13 cellular contexts compared by ENCODE assay signal in the genomic region with DNA sequence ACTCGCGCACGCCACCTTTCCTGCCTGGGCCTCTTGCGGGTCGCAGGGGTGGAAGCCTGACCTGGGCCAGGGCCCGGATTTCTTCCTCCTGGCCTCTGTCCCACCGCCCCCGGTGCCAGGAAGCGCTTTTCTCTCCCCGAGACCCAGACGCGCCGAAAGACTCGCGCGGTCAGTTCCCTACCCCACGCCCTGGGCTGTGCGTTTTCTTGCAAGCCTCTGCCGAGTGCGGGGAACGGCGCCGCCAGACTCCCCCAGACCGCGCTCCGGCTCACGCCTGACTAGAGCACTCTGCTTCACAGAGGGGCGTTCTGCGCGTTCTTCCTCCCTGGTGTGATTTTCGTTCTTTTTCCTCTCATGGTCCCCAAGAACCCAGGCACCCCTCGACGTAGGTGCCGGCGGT. TPM values are rescaled to one million over a fixed set of nuclear protein-coding genes. Genes with fewer than 3 reads are reported as not detected.
DNase-seq lines count a peak whose midpoint lies in the region; ATAC-seq, FAIRE-seq and TF ChIP-seq lines count a peak whose summit lies in the region.
"Not testable (repeated sequence)": the region's sequence is repeated elsewhere in the genome, so short reads cannot be mapped to it uniquely, and the experiment has no call there.
"Had no signal": no experiment of that assay in that cellular context is flagged by ENCODE, and none has a peak within 500 bp of the region (broad histone marks: within the 10 kb centered on the region; RNA-seq: fewer than 3 reads in every experiment).

No MANE protein-coding gene starts in this region.

- not testable (repeated sequence) for H3K79me2 ChIP-seq in endothelial cell of umbilical vein (ENCODE audit: control insufficient read depth, insufficient read depth, low read length)

- ATAC-seq in RWPE2 (ENCODE audit: low read depth) (peak; percentile 39; the same call in 1 of the 3 replicates), heart right ventricle (peak; percentile 25 to 72 (median 60)), left lung (peak; percentile 44)
- peak; percentile 44 to 46 for ATAC-seq in activated T-cell treated with anti-CD3 and anti-CD28 coated beads, Interleukin-2, amount 50 U/mL, for 72 hours (replicated peaks in 1 of 2)
- ATAC-seq in naive thymus-derived CD8-positive, alpha-beta T cell = peak; percentile 42 to 45
- ATAC-seq in stimulated activated effector memory CD8-positive, alpha-beta T cell treated with anti-CD3 and anti-CD28 coated beads, Interleukin-12 subunit alpha, Interleukin-12 subunit beta, amount 100 ng/mL, for 72 hours = peak; percentile 57

- not testable (repeated sequence) for H3K4me2 ChIP-seq in endothelial cell of umbilical vein (ENCODE audit: insufficient read depth, low read length)

- POLR2A ChIA-PET in endothelial cell of umbilical vein (lab: Charles Lee); naive thymus-derived CD8-positive, alpha-beta T cell (lab: Charles Lee): not testable (repeated sequence)

- H2AFZ ChIP-seq in endothelial cell of umbilical vein (ENCODE audit: low read depth, low read length) = not testable (repeated sequence)

- H3K4me1 ChIP-seq in RWPE2 (ENCODE audit: insufficient read depth, poor library complexity, severe bottlenecking); endothelial cell of umbilical vein (ENCODE audit: control insufficient read depth, extremely low read depth, insufficient read depth, low read length); heart right ventricle; left lung: not testable (repeated sequence)

- H3K27ac ChIP-seq in RWPE2 (ENCODE audit: poor library complexity, severe bottlenecking); endothelial cell of umbilical vein (ENCODE audit: insufficient read depth, low read depth, low read length); heart right ventricle; left lung: not testable (repeated sequence)

- BruUV-seq in endothelial cell of umbilical vein (replicated peaks; lab: Mats Ljungman, UMichigan) = not testable (repeated sequence)

- not testable (repeated sequence) for FAIRE-seq in endothelial cell of umbilical vein (lab: Jason Lieb, UNC)

- H3K27me3 ChIP-seq in RWPE2 (ENCODE audit: insufficient read depth, poor library complexity, severe bottlenecking); endothelial cell of umbilical vein (ENCODE audit: control insufficient read depth in 2 of 2, insufficient read depth in 2 of 2, low read length in 2 of 2); heart right ventricle: not testable (repeated sequence)
- peaks cover 3 to 16% of the 10 kb centered on the region in 2 donors for H3K27me3 ChIP-seq in left lung

- not testable (repeated sequence) for H3K36me3 Mint-ChIP-seq in activated T-cell treated with anti-CD3 and anti-CD28 coated beads, Interleukin-2, amount 50 U/mL, for 72 hours (ENCODE audit: insufficient read depth in 2 of 2); naive thymus-derived CD8-positive, alpha-beta T cell; stimulated activated effector memory CD8-positive, alpha-beta T cell treated with anti-CD3 and anti-CD28 coated beads, Interleukin-12 subunit alpha, Interleukin-12 subunit beta, amount 100 ng/mL, for 72 hours

- not testable (repeated sequence) for DNase-seq in RWPE2 (ENCODE audit: low spot score); activated T-cell treated with anti-CD3 and anti-CD28 coated beads, Interleukin-2, amount 50 U/mL, for 72 hours; endothelial cell of umbilical vein (ENCODE audit: low read depth, low spot score); heart right ventricle; naive thymus-derived CD8-positive, alpha-beta T cell; stimulated activated effector memory CD8-positive, alpha-beta T cell treated with anti-CD3 and anti-CD28 coated beads, Interleukin-12 subunit alpha, Interleukin-12 subunit beta, amount 100 ng/mL, for 72 hours (ENCODE audit: low spot score in 2 of 2)
- peak in 1 of 2 donors; percentile 17 for DNase-seq in left lung

- not testable (repeated sequence) for H3K27me3 Mint-ChIP-seq in activated T-cell treated with anti-CD3 and anti-CD28 coated beads, Interleukin-2, amount 50 U/mL, for 72 hours (ENCODE audit: low read depth); naive thymus-derived CD8-positive, alpha-beta T cell

- H3K4me3 ChIP-seq in RWPE2 (ENCODE audit: severe bottlenecking); endothelial cell of umbilical vein (replicated peaks in 1 of 3; ENCODE audit: insufficient read depth in 1 of 3, low read depth in 1 of 3, low read length in 3 of 3); heart right ventricle; left lung: not testable (repeated sequence)

- not testable (repeated sequence) for H3K9me3 Mint-ChIP-seq in activated T-cell treated with anti-CD3 and anti-CD28 coated beads, Interleukin-2, amount 50 U/mL, for 72 hours; naive thymus-derived CD8-positive, alpha-beta T cell; stimulated activated effector memory CD8-positive, alpha-beta T cell treated with anti-CD3 and anti-CD28 coated beads, Interleukin-12 subunit alpha, Interleukin-12 subunit beta, amount 100 ng/mL, for 72 hours

- H3K27ac Mint-ChIP-seq in activated T-cell treated with anti-CD3 and anti-CD28 coated beads, Interleukin-2, amount 50 U/mL, for 72 hours; naive thymus-derived CD8-positive, alpha-beta T cell; stimulated activated effector memory CD8-positive, alpha-beta T cell treated with anti-CD3 and anti-CD28 coated beads, Interleukin-12 subunit alpha, Interleukin-12 subunit beta, amount 100 ng/mL, for 72 hours: not testable (repeated sequence)

- CTCF ChIA-PET in endothelial cell of umbilical vein (lab: Charles Lee) = not testable (repeated sequence)

- TF ChIP-seq POLR2A in endothelial cell of umbilical vein (IDR thresholded peaks at IDR 0.05; ENCODE audit: low read depth, low read length) = not testable (repeated sequence)

- intact Hi-C loops in endothelial cell of umbilical vein (cut with micrococcal nuclease); heart right ventricle (cut with DNase I); left lung (cut with DNase I): not testable (repeated sequence)

- H3K36me3 ChIP-seq in RWPE2 (ENCODE audit: low read depth); endothelial cell of umbilical vein (ENCODE audit: control insufficient read depth in 2 of 2, extremely low read depth in 1 of 2, insufficient read depth in 2 of 2, low read length in 2 of 2); heart right ventricle; left lung: not testable (repeated sequence)

- not testable (repeated sequence) for H3K9me3 ChIP-seq in RWPE2 (ENCODE audit: severe bottlenecking); endothelial cell of umbilical vein (replicated peaks; ENCODE audit: control insufficient read depth, insufficient read depth, low read length); heart right ventricle; left lung

- dilution Hi-C loops in endothelial cell of umbilical vein (cut with MboI; ENCODE audit: extremely low pct_ligation_motif_present, low sequenced_read_pairs) = not testable (repeated sequence)

- TF ChIP-seq CTCF in RWPE2 (IDR thresholded peaks at IDR 0.05; ENCODE audit: poor library complexity, severe bottlenecking); endothelial cell of umbilical vein (IDR thresholded peaks at IDR 0.05; ENCODE audit: extremely low read depth in 1 of 2, insufficient read depth in 1 of 2, low read depth in 1 of 2, low read length in 2 of 2); heart right ventricle (IDR thresholded peaks at IDR 0.05); left lung (IDR thresholded peaks at IDR 0.05): not testable (repeated sequence)

- not testable (repeated sequence) for H3K9ac ChIP-seq in endothelial cell of umbilical vein (replicated peaks; ENCODE audit: extremely low read depth, insufficient read depth, low read length)

- 22% methylated on average over 15 to 16 of the region's 35 CpGs for WGBS in heart right ventricle, 2 donors

- H3K9me1 ChIP-seq in endothelial cell of umbilical vein (replicated peaks; ENCODE audit: control insufficient read depth, extremely low read depth, insufficient read depth, low read length) = not testable (repeated sequence)

- not testable (repeated sequence) for H4K20me1 ChIP-seq in endothelial cell of umbilical vein (replicated peaks; ENCODE audit: control insufficient read depth, extremely low read depth, insufficient read depth, low read length)

- H3K4me1 Mint-ChIP-seq in activated T-cell treated with anti-CD3 and anti-CD28 coated beads, Interleukin-2, amount 50 U/mL, for 72 hours (ENCODE audit: low read depth); naive thymus-derived CD8-positive, alpha-beta T cell; stimulated activated effector memory CD8-positive, alpha-beta T cell treated with anti-CD3 and anti-CD28 coated beads, Interleukin-12 subunit alpha, Interleukin-12 subunit beta, amount 100 ng/mL, for 72 hours: not testable (repeated sequence)

- not testable (repeated sequence) for H3K4me3 Mint-ChIP-seq in activated T-cell treated with anti-CD3 and anti-CD28 coated beads, Interleukin-2, amount 50 U/mL, for 72 hours; naive thymus-derived CD8-positive, alpha-beta T cell; stimulated activated effector memory CD8-positive, alpha-beta T cell treated with anti-CD3 and anti-CD28 coated beads, Interleukin-12 subunit alpha, Interleukin-12 subunit beta, amount 100 ng/mL, for 72 hours

RNA-seq across cellular contexts. Expression of gene FOXD4L3, which starts 4.5 kb away (rescaled TPM):
- total RNA-seq in activated T-cell treated with anti-CD3 and anti-CD28 coated beads, Interleukin-2, amount 50 U/mL, for 72 hours = not detected
- total RNA-seq in endothelial cell of umbilical vein (not detected in 2 replicates), heart right ventricle (not detected), left lung (not detected)
- polyA plus RNA-seq in endothelial cell of umbilical vein (not detected in 2 replicates), heart right ventricle (not detected)
- not detected in 2 replicates for polyA plus RNA-seq in endothelial cell of umbilical vein (2011; cell fraction: cytosol; rRNA removed)
- not detected in 2 replicates for polyA plus RNA-seq in endothelial cell of umbilical vein (2011; cell fraction: nucleus; rRNA removed)
- not detected in 2 replicates for polyA plus RNA-seq in endothelial cell of umbilical vein (2012)
- 0.22 TPM in 1 of 2 replicates, not detected in the other for polyA minus RNA-seq in endothelial cell of umbilical vein
- not detected for polyA minus RNA-seq in endothelial cell of umbilical vein (2011; cell fraction: cytosol; rRNA and poly(A)+ RNA removed)
- 0.53 TPM in 1 of 2 replicates, not detected in the other for polyA minus RNA-seq in endothelial cell of umbilical vein (2011; cell fraction: nucleus; rRNA and poly(A)+ RNA removed)
- total RNA-seq in naive thymus-derived CD8-positive, alpha-beta T cell = under 1 TPM; 0.25 to 0.29 TPM
- not detected for polyA plus RNA-seq in naive thymus-derived CD8-positive, alpha-beta T cell
- total RNA-seq: A172; CD8-positive, alpha-beta T cell; H9; HFFc6 had no signal
- polyA plus RNA-seq: AG04450 had no signal

RNA-seq across cellular contexts. Expression of gene PGM5, which starts 49.3 kb away (rescaled TPM):
- not detected for total RNA-seq in activated T-cell treated with anti-CD3 and anti-CD28 coated beads, Interleukin-2, amount 50 U/mL, for 72 hours
- total RNA-seq in endothelial cell of umbilical vein (1.4 and 1.9 TPM in 2 replicates), heart right ventricle (100 to 1,000 TPM; 133 to 245 (median 181) TPM), left lung (10 to 100 TPM; 12.7 to 21.7 TPM)
- polyA plus RNA-seq in endothelial cell of umbilical vein (0.14 TPM in 1 of 2 replicates, not detected in the other), heart right ventricle (10 to 100 TPM; 26.8 to 58.1 TPM)
- polyA plus RNA-seq in endothelial cell of umbilical vein (2011; cell fraction: cytosol; rRNA removed) = not detected in 2 replicates
- 0.69 and 0.72 TPM in 2 replicates for polyA plus RNA-seq in endothelial cell of umbilical vein (2011; cell fraction: nucleus; rRNA removed)
- not detected in 2 replicates for polyA plus RNA-seq in endothelial cell of umbilical vein (2012)
- polyA minus RNA-seq in endothelial cell of umbilical vein = 0.15 and 1.6 TPM in 2 replicates
- not detected for polyA minus RNA-seq in endothelial cell of umbilical vein (2011; cell fraction: cytosol; rRNA and poly(A)+ RNA removed)
- polyA minus RNA-seq in endothelial cell of umbilical vein (2011; cell fraction: nucleus; rRNA and poly(A)+ RNA removed) = 0.43 and 0.91 TPM in 2 replicates
- not detected for total RNA-seq in naive thymus-derived CD8-positive, alpha-beta T cell
- polyA plus RNA-seq in naive thymus-derived CD8-positive, alpha-beta T cell = not detected
- total RNA-seq: A172; CD8-positive, alpha-beta T cell; H9; MCF 10A had no signal

Comparison
In these comparisons a context has a peak if more than half of its experiments do, and no peak if none do; other contexts are left out.
1. RNA of gene PGM5, which starts 49.3 kb away (total RNA-seq): 133 to 245 TPM in heart right ventricle; 12.7 to 21.7 TPM in left lung, 1.4 to 1.9 TPM in endothelial cell of umbilical vein, not detected in activated T-cell treated with anti-CD3 and anti-CD28 coated beads, Interleukin-2, amount 50 U/mL, for 72 hours and not detected in naive thymus-derived CD8-positive, alpha-beta T cell; every median in the first group is over 4 times any median in the second.
2. Peak in every context shown above with its lines, with median percentiles within 50 percentile points of each other: ATAC-seq.